12 cellular contexts compared by ENCODE assay signal in genomic region chr14:105059917-105060565, GRCh38. TPM values are rescaled to one million over a fixed set of nuclear protein-coding genes. Genes with fewer than 3 reads are reported as not detected.
DNase-seq lines count a peak whose midpoint lies in the region; ATAC-seq, FAIRE-seq and TF ChIP-seq lines count a peak whose summit lies in the region.
"Had no signal": no experiment of that assay in that cellular context is flagged by ENCODE, and none has a peak within 500 bp of the region (broad histone marks: within the 10 kb centered on the region; RNA-seq: fewer than 3 reads in every experiment).

No MANE protein-coding gene starts in this region.

- ATAC-seq in activated CD4-positive, CD25-positive, alpha-beta regulatory T cell treated with anti-CD3 and anti-CD28 coated beads, Interleukin-2, amount 50 U/mL, for 24 hours: no peak
- peak; percentile 5 for ATAC-seq in stimulated activated effector memory CD8-positive, alpha-beta T cell treated with anti-CD3 and anti-CD28 coated beads, Interleukin-12 subunit alpha, Interleukin-12 subunit beta, amount 100 ng/mL, for 72 hours

- H3K27ac Mint-ChIP-seq in stimulated activated effector memory CD8-positive, alpha-beta T cell treated with anti-CD3 and anti-CD28 coated beads, Interleukin-12 subunit alpha, Interleukin-12 subunit beta, amount 100 ng/mL, for 72 hours: peak overlapping the region; percentile 97

- no peaks in the 10 kb centered on the region for H3K9me1 ChIP-seq in endothelial cell of umbilical vein (replicated peaks; ENCODE audit: control insufficient read depth, extremely low read depth, insufficient read depth, low read length)

- H2AFZ ChIP-seq in endothelial cell of umbilical vein (ENCODE audit: low read depth, low read length): peak overlapping the region; percentile 42

- no peaks in the 10 kb centered on the region for H3K27me3 ChIP-seq in endothelial cell of umbilical vein (ENCODE audit: control insufficient read depth in 2 of 2, insufficient read depth in 2 of 2, low read length in 2 of 2)

- no peaks in the 10 kb centered on the region for H4K20me1 ChIP-seq in endothelial cell of umbilical vein (replicated peaks; ENCODE audit: control insufficient read depth, extremely low read depth, insufficient read depth, low read length)

- peak overlapping the region; percentile 100 for H3K4me3 Mint-ChIP-seq in stimulated activated effector memory CD8-positive, alpha-beta T cell treated with anti-CD3 and anti-CD28 coated beads, Interleukin-12 subunit alpha, Interleukin-12 subunit beta, amount 100 ng/mL, for 72 hours

- peak; percentile 26 for DNase-seq in activated CD4-positive, CD25-positive, alpha-beta regulatory T cell treated with anti-CD3 and anti-CD28 coated beads, Interleukin-2, amount 50 U/mL, for 72 hours
- DNase-seq in endothelial cell of umbilical vein (ENCODE audit: low read depth, low spot score): no peak
- no peak for DNase-seq in stimulated activated effector memory CD8-positive, alpha-beta T cell treated with anti-CD3 and anti-CD28 coated beads, Interleukin-12 subunit alpha, Interleukin-12 subunit beta, amount 100 ng/mL, for 72 hours (ENCODE audit: low spot score in 2 of 2)
- no peak for DNase-seq in NCI-H2227 (lab: John Stamatoyannopoulos, UW; ENCODE audit: unreplicated experiment)
- DNase-seq in superior temporal gyrus (ENCODE audit: extremely low spot score): no peak
- no peak for DNase-seq in coronary artery (ENCODE audit: low spot score)
- DNase-seq: DMS79 treated with DMSO at 0.1 percent for 48 hours, erythroblast had no signal

- H3K4me2 ChIP-seq in endothelial cell of umbilical vein (ENCODE audit: insufficient read depth, low read length): no peak overlapping the region

- H3K9me3 ChIP-seq in endothelial cell of umbilical vein (replicated peaks; ENCODE audit: control insufficient read depth, insufficient read depth, low read length): no peaks in the 10 kb centered on the region

- no TSS peak for BruUV-seq in endothelial cell of umbilical vein (replicated peaks; lab: Mats Ljungman, UMichigan)

- CTCF ChIA-PET in endothelial cell of umbilical vein (lab: Charles Lee): interaction anchor here (1.0 to 1.2 kb wide), 4 partner anchors 14 to 27 kb away, joined by 3 to 6 read pairs (median 5); no protein-coding TSS in a partner anchor

- POLR2A ChIA-PET in endothelial cell of umbilical vein (lab: Charles Lee): no interaction called here

- H3K36me3 ChIP-seq in endothelial cell of umbilical vein (ENCODE audit: control insufficient read depth in 2 of 2, extremely low read depth in 1 of 2, insufficient read depth in 2 of 2, low read length in 2 of 2): no peaks in the 10 kb centered on the region

- peaks cover 96% of the 10 kb centered on the region for H3K36me3 Mint-ChIP-seq in stimulated activated effector memory CD8-positive, alpha-beta T cell treated with anti-CD3 and anti-CD28 coated beads, Interleukin-12 subunit alpha, Interleukin-12 subunit beta, amount 100 ng/mL, for 72 hours

- no peaks in the 10 kb centered on the region for H3K9me3 Mint-ChIP-seq in stimulated activated effector memory CD8-positive, alpha-beta T cell treated with anti-CD3 and anti-CD28 coated beads, Interleukin-12 subunit alpha, Interleukin-12 subunit beta, amount 100 ng/mL, for 72 hours

- no peaks in the 10 kb centered on the region for H3K79me2 ChIP-seq in endothelial cell of umbilical vein (ENCODE audit: control insufficient read depth, insufficient read depth, low read length)

- no peak for TF ChIP-seq POLR2A in endothelial cell of umbilical vein (IDR thresholded peaks at IDR 0.05; ENCODE audit: low read depth, low read length)

- peak overlapping the region; percentile 56 for H3K27ac ChIP-seq in VCaP
- H3K27ac ChIP-seq in endothelial cell of umbilical vein (ENCODE audit: insufficient read depth, low read depth, low read length): no peak overlapping the region
- peak overlapping the region in 1 of 2 donors; percentile 31 for H3K27ac ChIP-seq in coronary artery

- TF ChIP-seq CTCF in VCaP (conservative IDR thresholded peaks at IDR 0.05) (no peak), endothelial cell of umbilical vein (IDR thresholded peaks at IDR 0.05; ENCODE audit: extremely low read depth in 1 of 2, insufficient read depth in 1 of 2, low read depth in 1 of 2, low read length in 2 of 2) (no peak), coronary artery (IDR thresholded peaks at IDR 0.05) (no peak)

- no peak overlapping the region for H3K4me3 ChIP-seq in endothelial cell of umbilical vein (replicated peaks in 1 of 3; ENCODE audit: insufficient read depth in 1 of 3, low read depth in 1 of 3, low read length in 3 of 3)
- H3K4me3 ChIP-seq in coronary artery: no peak overlapping the region

- intact Hi-C loops in endothelial cell of umbilical vein (cut with micrococcal nuclease): no loop called here

- dilution Hi-C loops in endothelial cell of umbilical vein (cut with MboI; ENCODE audit: extremely low pct_ligation_motif_present, low sequenced_read_pairs): no loop called here

- peaks cover 66% of the 10 kb centered on the region for H3K4me1 Mint-ChIP-seq in stimulated activated effector memory CD8-positive, alpha-beta T cell treated with anti-CD3 and anti-CD28 coated beads, Interleukin-12 subunit alpha, Interleukin-12 subunit beta, amount 100 ng/mL, for 72 hours

- H3K9ac ChIP-seq in endothelial cell of umbilical vein (replicated peaks; ENCODE audit: extremely low read depth, insufficient read depth, low read length): no peak overlapping the region

- FAIRE-seq in endothelial cell of umbilical vein (lab: Jason Lieb, UNC): no peak

- peaks cover 20% of the 10 kb centered on the region for H3K4me1 ChIP-seq in endothelial cell of umbilical vein (ENCODE audit: control insufficient read depth, extremely low read depth, insufficient read depth, low read length)

TF ChIP-seq in endothelial cell of umbilical vein, 7 proteins besides CTCF, POLR2A, EP300 and RAD21:
- TF ChIP-seq EZH2 (IDR thresholded peaks at IDR 0.05; ENCODE audit: borderline replicate concordance, low read depth, low read length, severe bottlenecking): no peak
- TF ChIP-seq MYC (IDR thresholded peaks at IDR 0.05; ENCODE audit: low read depth, low read length): no peak
- TF ChIP-seq GATA2 (IDR thresholded peaks at IDR 0.05; ENCODE audit: insufficient read depth, insufficient read length, low read depth, low read length): no peak
- TF ChIP-seq POLR2AphosphoS5 (IDR thresholded peaks at IDR 0.05; ENCODE audit: insufficient read depth, low read depth, low read length): no peak
- no peak for TF ChIP-seq FOS (IDR thresholded peaks at IDR 0.05; ENCODE audit: borderline replicate concordance, insufficient read depth, low read length)
- TF ChIP-seq JUN (IDR thresholded peaks at IDR 0.05; ENCODE audit: borderline replicate concordance, insufficient read depth, insufficient read length, low read depth): no peak
- TF ChIP-seq MAX (IDR thresholded peaks at IDR 0.05; ENCODE audit: insufficient read depth, insufficient read length): no peak

RNA-seq across cellular contexts. Expression of gene GPR132, which starts 5.2 kb away (rescaled TPM):
- not detected in 2 replicates for total RNA-seq in endothelial cell of umbilical vein
- not detected in 2 replicates for polyA plus RNA-seq in endothelial cell of umbilical vein
- polyA plus RNA-seq in endothelial cell of umbilical vein (2011; cell fraction: cytosol; rRNA removed): 0.03 TPM in 1 of 2 replicates, not detected in the other
- polyA plus RNA-seq in endothelial cell of umbilical vein (2011; cell fraction: nucleus; rRNA removed): not detected in 2 replicates
- 0.13 and 0.30 TPM in 2 replicates for polyA plus RNA-seq in endothelial cell of umbilical vein (2012)
- 0.56 TPM in 1 of 2 replicates, not detected in the other for polyA minus RNA-seq in endothelial cell of umbilical vein
- polyA minus RNA-seq in endothelial cell of umbilical vein (2011; cell fraction: cytosol; rRNA and poly(A)+ RNA removed): not detected
- not detected in 2 replicates for polyA minus RNA-seq in endothelial cell of umbilical vein (2011; cell fraction: nucleus; rRNA and poly(A)+ RNA removed)
- total RNA-seq: A172, NCI-H460 had no signal

RNA-seq across cellular contexts. Expression of gene CDCA4, which starts 39.2 kb away (rescaled TPM):
- 44.5 and 46.3 TPM in 2 replicates for total RNA-seq in endothelial cell of umbilical vein
- polyA plus RNA-seq in endothelial cell of umbilical vein: 29.9 and 35.5 TPM in 2 replicates
- 25.0 and 29.3 TPM in 2 replicates for polyA plus RNA-seq in endothelial cell of umbilical vein (2011; cell fraction: cytosol; rRNA removed)
- 16.5 and 17.0 TPM in 2 replicates for polyA plus RNA-seq in endothelial cell of umbilical vein (2011; cell fraction: nucleus; rRNA removed)
- polyA plus RNA-seq in endothelial cell of umbilical vein (2012): 21.2 and 29.7 TPM in 2 replicates
- 17.8 and 19.9 TPM in 2 replicates for polyA minus RNA-seq in endothelial cell of umbilical vein
- polyA minus RNA-seq in endothelial cell of umbilical vein (2011; cell fraction: cytosol; rRNA and poly(A)+ RNA removed): 25.6 TPM
- 7.7 and 8.7 TPM in 2 replicates for polyA minus RNA-seq in endothelial cell of umbilical vein (2011; cell fraction: nucleus; rRNA and poly(A)+ RNA removed)
